ENCODE assay signal across 12 cellular contexts in genomic region chr1:38015978-38016640, GRCh38. TPM values are rescaled to one million over a fixed set of nuclear protein-coding genes. Genes with fewer than 3 reads are reported as not detected.
DNase-seq lines count a peak whose midpoint lies in the region; ATAC-seq and TF ChIP-seq lines count a peak whose summit lies in the region.
"Had no signal": no experiment of that assay in that cellular context is flagged by ENCODE, and none has a peak within 500 bp of the region (broad histone marks: within the 10 kb centered on the region; RNA-seq: fewer than 3 reads in every experiment).

No MANE protein-coding gene starts in this region.

- TF ChIP-seq CTCF in heart right ventricle (IDR thresholded peaks at IDR 0.05) (no peak), gastrocnemius medialis (IDR thresholded peaks at IDR 0.05 in 4 of 5, conservative IDR thresholded peaks at IDR 0.05 in 1 of 5) (no peak), lower leg skin (IDR thresholded peaks at IDR 0.05) (no peak), GM20000 (IDR thresholded peaks at IDR 0.05; ENCODE audit: extremely low read depth, missing control alignments) (no peak)

- H3K4me3 ChIP-seq in HUES64 (ENCODE audit: low read length) (no peak overlapping the region), heart right ventricle (peak overlapping the region in 1 of 10 donors; percentile 0), gastrocnemius medialis (peak overlapping the region; percentile 10 to 29 (median 15)), lower leg skin (ENCODE audit: low read depth, poor library complexity, severe bottlenecking) (no peak overlapping the region)
- H3K4me3 ChIP-seq: HAP-1 had no signal

- H3K9ac ChIP-seq in HUES64 (ENCODE audit: low read depth, low read length): 0 out of 2 replicates have a peak overlapping the region, but pooled peaks have one; percentile 22

- H3K9me3 ChIP-seq in HUES64 (ENCODE audit: insufficient read depth, low read depth, low read length) (no peaks in the 10 kb centered on the region), heart right ventricle (peaks cover 0 to 4% (median 0%) of the 10 kb centered on the region in 11 donors), gastrocnemius medialis (no peaks in the 10 kb centered on the region)
- H3K9me3 ChIP-seq: HAP-1 had no signal

- H3K27ac ChIP-seq in HUES64 (ENCODE audit: low read depth, low read length) (peak overlapping the region; percentile 54; the same call in 1 of the 2 replicates), heart right ventricle (peak overlapping the region; percentile 5 to 95 (median 77)), gastrocnemius medialis (peak overlapping the region; percentile 94 to 100 (median 98))

- WGBS in HUES64: 92% methylated on average over 6 of the region's 6 CpGs
- WGBS in heart right ventricle, 2 donors: 22 to 27% methylated on average over 6 of the region's 6 CpGs
- 43 to 52% methylated on average over 6 of the region's 6 CpGs for WGBS in lower leg skin, 2 donors

- peak; percentile 29 for DNase-seq in amniotic epithelial cell (ENCODE audit: low read depth)
- DNase-seq in heart right ventricle: peak in 1 of 2 donors; percentile 28
- DNase-seq in gastrocnemius medialis: peak; percentile 94 to 97
- no peak for DNase-seq in lower leg skin (ENCODE audit: low spot score in 2 of 2)
- DNase-seq in GM20000 (ENCODE audit: low spot score): no peak
- DNase-seq: left cardiac atrium, SIG-M5 had no signal

- intact Hi-C loops in heart right ventricle (cut with DNase I): loop anchor here in 2 of 10 donors (1.0 to 2.0 kb wide), 2 partner anchors 25 to 26 kb away; partner anchors contain the start of gene SF3A3 (in 2 of the 2)
- intact Hi-C loops in gastrocnemius medialis (cut with DNase I; ENCODE audit: low total_unique reads): loop anchor here (1.0 to 2.0 kb wide), 2 partner anchors 13 to 25 kb away; partner anchors contain the start of gene SF3A3
- intact Hi-C loops in lower leg skin (cut with DNase I; ENCODE audit: low total_unique reads): no loop called here

- H3K4me1 ChIP-seq in HUES64 (ENCODE audit: insufficient read depth, low read length) (no peaks in the 10 kb centered on the region), heart right ventricle (peaks cover 19 to 63% (median 48%) of the 10 kb centered on the region in 9 donors), gastrocnemius medialis (peaks cover 84 to 91% of the 10 kb centered on the region in 2 donors)

- TF ChIP-seq POLR2A in gastrocnemius medialis (IDR thresholded peaks at IDR 0.05) (peak; percentile 60 to 72), lower leg skin (IDR thresholded peaks at IDR 0.05) (no peak)

- H3K27me3 ChIP-seq in HUES64 (ENCODE audit: insufficient read depth, low read length) (no peaks in the 10 kb centered on the region), heart right ventricle (no peaks in the 10 kb centered on the region), gastrocnemius medialis (no peaks in the 10 kb centered on the region)

- H3K36me3 ChIP-seq in HUES64 (ENCODE audit: insufficient read depth, low read length) (peaks cover 65% of the 10 kb centered on the region), heart right ventricle (peaks cover 0 to 63% (median 35%) of the 10 kb centered on the region in 9 donors), gastrocnemius medialis (peaks cover 0 to 43% of the 10 kb centered on the region in 2 donors)

- in situ Hi-C loops in gastrocnemius medialis (cut with MboI; ENCODE audit: low sequenced_read_pairs in 4 of 4): no loop called here

- ATAC-seq in heart right ventricle (peak in 5 of 8 donors; percentile 18 to 48 (median 39)), gastrocnemius medialis (peak; percentile 54 to 64), HG02840 (IDR thresholded peaks at IDR 0.05; ENCODE audit: low FRiP score, unreplicated experiment) (no peak), HG03442 (IDR thresholded peaks at IDR 0.05; ENCODE audit: unreplicated experiment) (no peak)

RNA-seq across cellular contexts. Expression of gene UTP11, which starts 3.6 kb away (rescaled TPM):
- polyA plus RNA-seq in HUES64 (2013, experiment 1 of 2): 64.1 TPM
- polyA plus RNA-seq in HUES64 (2013, experiment 2 of 2): 66.8 TPM
- 10 to 100 TPM; 24.1 to 59.8 (median 37.1) TPM for total RNA-seq in heart right ventricle
- polyA plus RNA-seq in heart right ventricle: 10 to 100 TPM; 22.9 to 34.2 TPM
- 100 to 1,000 TPM; 141 to 206 (median 186) TPM for total RNA-seq in gastrocnemius medialis
- 10 to 100 TPM; 34.6 to 49.8 (median 37.9) TPM for total RNA-seq in lower leg skin

RNA-seq across cellular contexts. Expression of gene FHL3, which starts 10.8 kb away (rescaled TPM):
- 19.7 TPM for polyA plus RNA-seq in HUES64 (2013, experiment 1 of 2)
- polyA plus RNA-seq in HUES64 (2013, experiment 2 of 2): 20.8 TPM
- 10 to 100 TPM in 3 of 10 donors, 1 to 10 TPM in 7; 5.8 to 23.8 (median 8.3) TPM for total RNA-seq in heart right ventricle
- 10 to 100 TPM; 11.6 to 14.9 TPM for polyA plus RNA-seq in heart right ventricle
- total RNA-seq in gastrocnemius medialis: 1,000 to 10,000 TPM in 2 of 4 donors, 100 to 1,000 TPM in 2; 725 to 1,282 (median 1,051) TPM
- 10 to 100 TPM; 20.1 to 25.8 (median 21.9) TPM for total RNA-seq in lower leg skin

RNA-seq across cellular contexts. Expression of gene SF3A3, which starts 26.3 kb away (rescaled TPM):
- 123 TPM for polyA plus RNA-seq in HUES64 (2013, experiment 1 of 2)
- 106 TPM for polyA plus RNA-seq in HUES64 (2013, experiment 2 of 2)
- 10 to 100 TPM; 21.0 to 30.3 (median 27.1) TPM for total RNA-seq in heart right ventricle
- 10 to 100 TPM; 14.2 to 18.6 TPM for polyA plus RNA-seq in heart right ventricle
- 10 to 100 TPM; 23.0 to 41.4 (median 34.8) TPM for total RNA-seq in gastrocnemius medialis
- total RNA-seq in lower leg skin: 10 to 100 TPM; 33.6 to 68.9 (median 36.9) TPM

RNA-seq across cellular contexts. Expression of gene POU3F1, which starts 30.5 kb away (rescaled TPM):
- polyA plus RNA-seq in HUES64 (2013, experiment 1 of 2): 7.4 TPM
- 9.1 TPM for polyA plus RNA-seq in HUES64 (2013, experiment 2 of 2)
- under 1 TPM in 2 of 10 donors, not detected in 8; 0.13 to 0.22 TPM for total RNA-seq in heart right ventricle
- under 1 TPM in 1 of 2 donors, not detected in 1; 0.03 TPM for polyA plus RNA-seq in heart right ventricle
- 1 to 10 TPM in 1 of 4 donors, under 1 TPM in 3; 0.13 to 2.3 (median 0.69) TPM for total RNA-seq in gastrocnemius medialis
- total RNA-seq in lower leg skin: 10 to 100 TPM; 19.1 to 53.3 (median 35.4) TPM
- total RNA-seq: subcutaneous adipose tissue had no signal

Comparison
In these comparisons a context has a peak if more than half of its experiments do, and no peak if none do; other contexts are left out.
1. H3K4me3 ChIP-seq: peak in gastrocnemius medialis (4 of 4); none in HUES64 (single experiment) and lower leg skin (single experiment).
2. DNase-seq: peak in amniotic epithelial cell (single experiment) and gastrocnemius medialis (2 of 2); none in lower leg skin (0 of 2) and GM20000 (single experiment).
3. ATAC-seq: peak in heart right ventricle (5 of 8) and gastrocnemius medialis (2 of 2); none in HG02840 (single experiment) and HG03442 (single experiment).
4. POLR2A ChIP-seq: peak in gastrocnemius medialis (2 of 2); none in lower leg skin (0 of 2).
5. RNA of gene FHL3, which starts 10.8 kb away (total RNA-seq): 725 to 1,282 TPM in gastrocnemius medialis; 20.1 to 25.8 TPM in lower leg skin and 5.8 to 23.8 TPM in heart right ventricle; every median in the first group is over 10 times any median in the second.
6. Peak in every context shown above with its lines, with median percentiles within 50 percentile points of each other: H3K27ac ChIP-seq.